29 cellular contexts compared by ENCODE assay signal in the genomic region with DNA sequence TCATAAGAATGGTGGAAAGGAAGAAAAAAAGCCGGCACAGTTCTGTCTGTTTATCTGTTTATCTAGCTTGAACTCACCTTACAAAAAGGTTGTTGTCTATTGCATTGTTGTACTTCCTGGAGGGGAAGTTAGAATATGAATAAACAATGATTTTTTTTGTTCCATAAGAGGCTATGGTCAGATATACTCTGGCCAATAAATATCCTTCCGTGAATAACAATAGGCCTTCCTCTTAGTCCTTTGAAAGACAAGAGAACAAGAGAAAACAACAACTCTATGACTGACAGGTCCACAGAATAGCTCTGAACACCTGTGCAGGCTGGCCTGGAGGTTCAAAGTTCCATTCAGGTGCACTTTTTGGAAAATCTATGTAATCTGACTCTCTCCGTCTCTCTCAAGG.
DNase-seq lines count a peak whose midpoint lies in the region; ATAC-seq and TF ChIP-seq lines count a peak whose summit lies in the region.
"Had no signal": no experiment of that assay in that cellular context is flagged by ENCODE, and none has a peak within 500 bp of the region (broad histone marks: within the 10 kb centered on the region; RNA-seq: fewer than 3 reads in every experiment).

No MANE protein-coding gene starts in this region.

- no peak overlapping the region for H3K9ac ChIP-seq in H9 (ENCODE audit: extremely low read depth, insufficient read length, low read length)

- no peak overlapping the region for H3K18ac ChIP-seq in H9 (ENCODE audit: insufficient read length, low read depth, low read length)

- H2BK20ac ChIP-seq in H9 (ENCODE audit: low read depth, low read length, poor library complexity, severe bottlenecking) = no peak overlapping the region

- H3K4me3 Mint-ChIP-seq in H9 (no peak overlapping the region), neural crest cell (no peak overlapping the region)
- H3K4me3 Mint-ChIP-seq: activated CD4-positive, alpha-beta T cell treated with anti-CD3 and anti-CD28 coated beads for 36 hours; activated CD8-positive, alpha-beta T cell treated with anti-CD3 and anti-CD28 coated beads for 36 hours; activated naive CD4-positive, alpha-beta T cell treated with anti-CD3 and anti-CD28 coated beads, Interleukin-2, amount 10 ng/mL, durations not matched to agents 7 days and 5 days; activated T-helper 1 cell treated with anti-CD3 and anti-CD28 coated beads, Interleukin-12 subunit alpha, Interleukin-12 subunit beta, Interleukin-2, Interleukin-4 antibody, amounts not matched to agents 30 ng/mL and 10 ng/mL and 1 ng/mL, durations not matched to agents 14 hours and 24 hours and 36 hours; B cell; CD4-positive, alpha-beta memory T cell had no signal

- H4K8ac ChIP-seq in H9 (replicated peaks; ENCODE audit: insufficient read length, low read depth, low read length) = no peak overlapping the region

- H2AK5ac ChIP-seq in H9 (ENCODE audit: insufficient read length, low read length) = no peak overlapping the region

- H3K27ac ChIP-seq in H9 (ENCODE audit: insufficient read length, low read depth, low read length) = no peak overlapping the region
- peak overlapping the region in 1 of 4 donors; percentile 28 for H3K27ac ChIP-seq in body of pancreas
- H3K27ac ChIP-seq: Peyer's patch, sigmoid colon, tibial nerve, VCaP had no signal

- no peaks in the 10 kb centered on the region for H3K79me2 ChIP-seq in H9 (ENCODE audit: insufficient read depth, low read length)

- peak; percentile 16 for ATAC-seq in body of pancreas
- no peak for ATAC-seq in GM18861 (IDR thresholded peaks at IDR 0.05; ENCODE audit: unreplicated experiment)
- no peak for ATAC-seq in GM19324 (IDR thresholded peaks at IDR 0.05; ENCODE audit: low FRiP score, unreplicated experiment)
- ATAC-seq: activated CD4-positive, alpha-beta T cell treated with anti-CD3 and anti-CD28 coated beads for 36 hours; activated CD8-positive, alpha-beta T cell treated with anti-CD3 and anti-CD28 coated beads for 36 hours; gastrocnemius medialis had no signal

- no peaks in the 10 kb centered on the region for H3K36me3 ChIP-seq in body of pancreas (replicated peaks in 1 of 2; ENCODE audit: insufficient read depth in 1 of 2, low read depth in 2 of 2)
- H3K36me3 ChIP-seq: gastrocnemius medialis, Peyer's patch, sigmoid colon, tibial nerve had no signal

- H2AFZ ChIP-seq in H9 (ENCODE audit: low read length) = no peak overlapping the region

- no peak overlapping the region for H2BK15ac ChIP-seq in H9 (ENCODE audit: low read depth, low read length)

- no peak overlapping the region for H2BK5ac ChIP-seq in H9 (ENCODE audit: insufficient read length, low read length)

- no peak overlapping the region for H3K4ac ChIP-seq in H9 (ENCODE audit: low read depth, low read length)

- H3K14ac ChIP-seq in H9 (ENCODE audit: insufficient read depth, low read length) = no peak overlapping the region

- H2BK12ac ChIP-seq in H9 (ENCODE audit: insufficient read length, low read depth, low read length) = no peak overlapping the region

- WGBS in H9 (ENCODE audit: extremely low coverage, insufficient read length, low lambda C conversion rate) = no CpG with 5 or more reads among the region's 3 CpGs
- WGBS in body of pancreas, 2 donors = 17% methylated on average over 3 of the region's 3 CpGs

- no peaks in the 10 kb centered on the region for H4K20me1 ChIP-seq in H9 (ENCODE audit: control insufficient read depth, insufficient read depth, insufficient read length)

- TF ChIP-seq POLR2A in body of pancreas (IDR thresholded peaks at IDR 0.05) = no peak

- H4K5ac ChIP-seq in H9 (ENCODE audit: insufficient read length, low read depth, low read length) = no peak overlapping the region

- H3K27me3 Mint-ChIP-seq in H9 (ENCODE audit: low read depth) (no peaks in the 10 kb centered on the region; the same call in 1 of the 2 replicates), neural crest cell (ENCODE audit: low read depth) (no peaks in the 10 kb centered on the region)
- H3K27me3 Mint-ChIP-seq: activated naive CD4-positive, alpha-beta T cell treated with anti-CD3 and anti-CD28 coated beads, Interleukin-2, amount 10 ng/mL, durations not matched to agents 7 days and 5 days; B cell; CD4-positive, alpha-beta memory T cell had no signal

- H3K27me3 ChIP-seq in H9 (ENCODE audit: insufficient read depth, low read length) (no peaks in the 10 kb centered on the region; the same call in 1 of the 2 replicates), body of pancreas (no peaks in the 10 kb centered on the region)
- H3K27me3 ChIP-seq: gastrocnemius medialis, Peyer's patch, sigmoid colon, tibial nerve had no signal

- no peak overlapping the region for H3K56ac ChIP-seq in H9 (ENCODE audit: insufficient read length, low read depth, low read length)

- no peak overlapping the region for H3K23ac ChIP-seq in H9 (ENCODE audit: insufficient read length, low read depth, low read length)

- H3K9me3 Mint-ChIP-seq in H9 (no peaks in the 10 kb centered on the region), neural crest cell (peaks cover 7% of the 10 kb centered on the region)
- H3K9me3 Mint-ChIP-seq: activated CD8-positive, alpha-beta T cell treated with anti-CD3 and anti-CD28 coated beads for 36 hours; activated naive CD4-positive, alpha-beta T cell treated with anti-CD3 and anti-CD28 coated beads, Interleukin-2, amount 10 ng/mL, durations not matched to agents 7 days and 5 days; activated T-helper 1 cell treated with anti-CD3 and anti-CD28 coated beads, Interleukin-12 subunit alpha, Interleukin-12 subunit beta, Interleukin-2, Interleukin-4 antibody, amounts not matched to agents 30 ng/mL and 10 ng/mL and 1 ng/mL, durations not matched to agents 14 hours and 24 hours and 36 hours; CD4-positive, alpha-beta memory T cell had no signal

- peaks cover 45 to 47% of the 10 kb centered on the region in 2 experiments for H3K4me1 Mint-ChIP-seq in H9
- peaks cover 74% of the 10 kb centered on the region for H3K4me1 Mint-ChIP-seq in neural crest cell
- H3K4me1 Mint-ChIP-seq: B cell had no signal

- no peak overlapping the region for H3T11ph ChIP-seq in H9 (ENCODE audit: low read length)

- H3K79me1 ChIP-seq in H9 (ENCODE audit: insufficient read depth, low read depth, low read length, poor library complexity, severe bottlenecking) = no peaks in the 10 kb centered on the region

- H3K4me1 ChIP-seq in H9 (ENCODE audit: insufficient read depth, low read length) (peaks cover 12% of the 10 kb centered on the region; the same call in 1 of the 2 replicates), body of pancreas (peaks cover 24% of the 10 kb centered on the region)
- H3K4me1 ChIP-seq: Peyer's patch had no signal

- intact Hi-C loops in body of pancreas (cut with DNase I) = no loop called here

- H3K23me2 ChIP-seq in H9 (ENCODE audit: insufficient read length, low read depth, low read length, poor library complexity, severe bottlenecking) = no peaks in the 10 kb centered on the region

- peak; percentile 37 for DNase-seq in NCI-H510A treated with DMSO at 0.1 percent for 48 hours (lab: John Stamatoyannopoulos, UW)
- no peak for DNase-seq in NCI-H510A (lab: John Stamatoyannopoulos, UW)
- no peak for DNase-seq in H9
- peak in 1 of 4 donors; percentile 15 for DNase-seq in body of pancreas
- no peak for DNase-seq in neural crest cell (ENCODE audit: low read depth, low spot score)
- no peak for DNase-seq in activated effector memory CD4-positive, alpha-beta T cell treated with anti-CD3 and anti-CD28 coated beads, Interleukin-2, amount 50 U/mL, for 16 hours
- DNase-seq: activated CD4-positive, alpha-beta T cell treated with anti-CD3 and anti-CD28 coated beads for 36 hours; activated CD8-positive, alpha-beta memory T cell treated with anti-CD3 and anti-CD28 coated beads, Interleukin-2, amount 50 U/mL, for 48 hours; activated CD8-positive, alpha-beta T cell treated with anti-CD3 and anti-CD28 coated beads for 36 hours; activated naive CD4-positive, alpha-beta T cell treated with anti-CD3 and anti-CD28 coated beads, Interleukin-2, amount 10 ng/mL, durations not matched to agents 7 days and 5 days; CD4-positive, alpha-beta memory T cell; EL; gastrocnemius medialis; H7; Karpas-422; NCI-H1417 treated with DMSO at 0.1 percent for 48 hours; NCI-H2227 treated with DMSO at 0.1 percent for 48 hours; Peyer's patch; SIG-M5; sigmoid colon; stimulated activated CD4-positive, alpha-beta T cell treated with anti-CD3 and anti-CD28 coated beads, Interleukin-4, amount 100 ng/mL, for 24 hours; T-helper 9 cell had no signal

- H3K4me2 ChIP-seq in H9 (ENCODE audit: insufficient read depth, insufficient read length, low read length) = no peak overlapping the region

- H3K27ac Mint-ChIP-seq in H9 (peak overlapping the region; percentile 65 to 90 (median 80); a peak in 2 of 7 replicates), neural crest cell (ENCODE audit: unreplicated experiment) (peak overlapping the region; percentile 31)
- H3K27ac Mint-ChIP-seq: activated CD4-positive, alpha-beta T cell treated with anti-CD3 and anti-CD28 coated beads for 36 hours; activated CD8-positive, alpha-beta T cell treated with anti-CD3 and anti-CD28 coated beads for 36 hours; activated naive CD4-positive, alpha-beta T cell treated with anti-CD3 and anti-CD28 coated beads, Interleukin-2, amount 10 ng/mL, durations not matched to agents 7 days and 5 days; activated T-helper 1 cell treated with anti-CD3 and anti-CD28 coated beads, Interleukin-12 subunit alpha, Interleukin-12 subunit beta, Interleukin-2, Interleukin-4 antibody, amounts not matched to agents 30 ng/mL and 10 ng/mL and 1 ng/mL, durations not matched to agents 14 hours and 24 hours and 36 hours; B cell had no signal

- H3K4me3 ChIP-seq in body of pancreas = no peak overlapping the region
- H3K4me3 ChIP-seq: gastrocnemius medialis, Peyer's patch, sigmoid colon, tibial nerve had no signal

- no peak overlapping the region for H2BK120ac ChIP-seq in H9 (ENCODE audit: low read depth, low read length, poor library complexity, severe bottlenecking)

- H3K9me3 ChIP-seq in H9 (ENCODE audit: control insufficient read depth, low read depth, low read length) (no peaks in the 10 kb centered on the region), body of pancreas (no peaks in the 10 kb centered on the region)
- H3K9me3 ChIP-seq: gastrocnemius medialis, Peyer's patch, sigmoid colon, tibial nerve had no signal

- H3K36me3 Mint-ChIP-seq in H9 (ENCODE audit: insufficient read depth in 1 of 3, low read depth in 3 of 3) (no peaks in the 10 kb centered on the region), neural crest cell (ENCODE audit: low read depth) (no peaks in the 10 kb centered on the region)
- H3K36me3 Mint-ChIP-seq: activated naive CD4-positive, alpha-beta T cell treated with anti-CD3 and anti-CD28 coated beads, Interleukin-2, amount 10 ng/mL, durations not matched to agents 7 days and 5 days; brain; CD4-positive, alpha-beta memory T cell had no signal

- no peak overlapping the region for H4K91ac ChIP-seq in H9 (ENCODE audit: insufficient read length, low read depth, low read length)

- no peak for TF ChIP-seq CTCF in H9 (conservative IDR thresholded peaks at IDR 0.05)
- no peak for TF ChIP-seq CTCF in body of pancreas (IDR thresholded peaks at IDR 0.05)
- no peak for TF ChIP-seq CTCF in neural crest cell (conservative IDR thresholded peaks at IDR 0.05)
